ENCODE assay signal across 1 cellular context in the genomic region with DNA sequence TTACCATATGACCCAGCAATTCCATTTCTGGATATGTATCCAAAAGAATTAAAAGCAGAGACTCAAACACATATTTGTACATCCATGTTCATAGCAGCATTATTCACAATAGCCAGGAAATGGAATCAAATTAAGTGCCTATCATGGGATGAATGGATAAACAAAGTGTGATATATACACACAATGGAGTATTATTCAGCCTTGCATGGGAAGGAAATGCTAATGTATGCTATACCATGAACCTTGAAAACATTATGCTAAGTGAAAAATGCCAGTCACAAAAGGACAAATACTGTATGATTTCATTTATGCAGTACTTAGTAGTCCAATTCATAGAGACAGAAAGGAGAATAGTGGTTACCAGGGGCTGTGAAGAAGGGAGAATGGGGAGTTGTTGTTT.
TF ChIP-seq lines count a peak whose summit lies in the region.

No MANE protein-coding gene starts in this region.

TF ChIP-seq in endothelial cell of umbilical vein, 7 proteins besides CTCF, POLR2A, EP300 and RAD21:
- no peak for TF ChIP-seq POLR2AphosphoS5 (IDR thresholded peaks at IDR 0.05; ENCODE audit: insufficient read depth, low read depth, low read length)
- TF ChIP-seq FOS (IDR thresholded peaks at IDR 0.05; ENCODE audit: borderline replicate concordance, insufficient read depth, low read length) = no peak
- TF ChIP-seq EZH2 (IDR thresholded peaks at IDR 0.05; ENCODE audit: borderline replicate concordance, low read depth, low read length, severe bottlenecking) = no peak
- TF ChIP-seq JUN (IDR thresholded peaks at IDR 0.05; ENCODE audit: borderline replicate concordance, insufficient read depth, insufficient read length, low read depth) = no peak
- TF ChIP-seq, protein P1, sequence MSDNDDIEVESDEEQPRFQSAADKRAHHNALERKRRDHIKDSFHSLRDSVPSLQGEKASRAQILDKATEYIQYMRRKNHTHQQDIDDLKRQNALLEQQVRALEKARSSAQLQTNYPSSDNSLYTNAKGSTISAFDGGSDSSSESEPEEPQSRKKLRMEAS (IDR thresholded peaks at IDR 0.05; ENCODE audit: insufficient read depth, insufficient read length) = no peak
- TF ChIP-seq GATA2 (IDR thresholded peaks at IDR 0.05; ENCODE audit: insufficient read depth, insufficient read length, low read depth, low read length) = no peak
- TF ChIP-seq MYC (IDR thresholded peaks at IDR 0.05; ENCODE audit: low read depth, low read length) = no peak
TF ChIP-seq in endothelial cell of umbilical vein: peak in this region for 0.
